ENCODE assay signal across 8 cellular contexts in genomic region chr5:80407735-80408474, GRCh38. TPM values are rescaled to one million over a fixed set of nuclear protein-coding genes. Genes with fewer than 3 reads are reported as not detected.
DNase-seq lines count a peak whose midpoint lies in the region; TF ChIP-seq lines count a peak whose summit lies in the region.

Gene ZFYVE16, plus strand, starts transcription at chr5:80408064. Its CDS starts 26,084 bp downstream, at chr5:80434148.

- no peaks in the 10 kb centered on the region for H4K20me1 ChIP-seq in MM.1S (ENCODE audit: insufficient read depth, low read length)

- H3K9me3 Mint-ChIP-seq in neural crest cell: no peaks in the 10 kb centered on the region

- H3K9me3 ChIP-seq in MM.1S (replicated peaks; ENCODE audit: insufficient read depth, low read length) (no peaks in the 10 kb centered on the region), stomach smooth muscle (ENCODE audit: control insufficient read depth in 2 of 2, low read length in 2 of 2) (no peaks in the 10 kb centered on the region)

- H3K9me2 ChIP-seq in MM.1S (replicated peaks; ENCODE audit: insufficient read depth, low read length): no peaks in the 10 kb centered on the region

- peaks cover 6% of the 10 kb centered on the region for H3K36me3 Mint-ChIP-seq in neural crest cell (ENCODE audit: low read depth)

- peak within 1 kb of the TSS; percentile 92 for H3K27ac Mint-ChIP-seq in neural crest cell (ENCODE audit: unreplicated experiment)

- no peaks in the 10 kb centered on the region for H3K27me3 ChIP-seq in MM.1S (replicated peaks; ENCODE audit: insufficient read depth, low read length)
- no peaks in the 10 kb centered on the region for H3K27me3 ChIP-seq in stomach smooth muscle (ENCODE audit: control insufficient read depth in 1 of 2, insufficient read depth in 2 of 2, low read length in 2 of 2)

- peak within 1 kb of the TSS; percentile 80 for H3K9ac ChIP-seq in MM.1S (ENCODE audit: low read length)
- H3K9ac ChIP-seq in stomach smooth muscle (ENCODE audit: low read length in 2 of 2): peak within 1 kb of the TSS; percentile 91 to 97

- H3K27me3 Mint-ChIP-seq in neural crest cell (ENCODE audit: low read depth): no peaks in the 10 kb centered on the region

- H3K27ac ChIP-seq in MM.1S (ENCODE audit: low read length) (peak within 1 kb of the TSS; percentile 86), stomach smooth muscle (ENCODE audit: low read length) (peak within 1 kb of the TSS; percentile 97)

- DNase-seq in G401 (ENCODE audit: low spot score): peak; percentile 97
- DNase-seq in HCEC 1CT: peak; percentile 97
- peak; percentile 98 for DNase-seq in MM.1S
- peak; percentile 86 for DNase-seq in SIG-M5 (lab: John Stamatoyannopoulos, UW)
- peak; percentile 94 for DNase-seq in activated gamma-delta T cell treated with anti-CD3 and anti-CD28 coated beads, Interleukin-2, amount 50 U/mL, for 16 hours (ENCODE audit: low read depth)
- peak; percentile 97 to 99 for DNase-seq in foreskin fibroblast
- peak; percentile 98 for DNase-seq in neural crest cell (ENCODE audit: low read depth, low spot score)

- peak within 1 kb of the TSS; percentile 64 for H2AFZ ChIP-seq in MM.1S (ENCODE audit: low read length)

- peak within 1 kb of the TSS; percentile 66 for H3K4me2 ChIP-seq in MM.1S (ENCODE audit: low read depth, low read length)

- H3K4me3 ChIP-seq in MM.1S (ENCODE audit: low read length): peak within 1 kb of the TSS; percentile 88
- peak within 1 kb of the TSS; percentile 86 to 97 for H3K4me3 ChIP-seq in foreskin fibroblast (ENCODE audit: low read depth in 1 of 2, low read length in 2 of 2)
- H3K4me3 ChIP-seq in stomach smooth muscle (ENCODE audit: low read length in 2 of 2): peak within 1 kb of the TSS; percentile 70 to 92

- H3K4me1 Mint-ChIP-seq in neural crest cell: peaks cover 30% of the 10 kb centered on the region

- H3K4me3 Mint-ChIP-seq in neural crest cell: peak within 1 kb of the TSS; percentile 95

- H3K36me3 ChIP-seq in MM.1S (replicated peaks; ENCODE audit: insufficient read depth, low read length) (no peaks in the 10 kb centered on the region), stomach smooth muscle (ENCODE audit: control insufficient read depth in 2 of 2, insufficient read depth in 2 of 2, low read length in 2 of 2) (peaks cover 0 to 2% of the 10 kb centered on the region in 2 donors)

- peaks cover 37% of the 10 kb centered on the region for H3K79me2 ChIP-seq in MM.1S (ENCODE audit: low read length)

- H3K4me1 ChIP-seq in MM.1S (ENCODE audit: low read length) (peaks cover 6% of the 10 kb centered on the region; the same call in 1 of the 2 replicates), stomach smooth muscle (ENCODE audit: control insufficient read depth, insufficient read depth, low read length) (peaks cover 3% of the 10 kb centered on the region)

- peaks cover 8% of the 10 kb centered on the region; the same call in 1 of the 2 replicates for H3F3A ChIP-seq in MM.1S (ENCODE audit: insufficient read depth, low read length)

- no peak; the same call in 1 of the 2 replicates for TF ChIP-seq CTCF in MM.1S (IDR thresholded peaks at IDR 0.05; ENCODE audit: low read length)
- TF ChIP-seq CTCF in foreskin fibroblast (IDR thresholded peaks at IDR 0.05; ENCODE audit: low read depth, low read length): no peak
- TF ChIP-seq CTCF in neural crest cell (conservative IDR thresholded peaks at IDR 0.05): peak; percentile 59

- in situ Hi-C loops in G401 (cut with HindIII; ENCODE audit: low sequenced_read_pairs): no loop called here

RNA-seq across cellular contexts. Expression of gene ZFYVE16, which starts in this region (rescaled TPM):
- 8.9 and 10.8 TPM in 2 replicates for total RNA-seq in G401 (2014; rRNA removed; shearing (Covaris generic))
- total RNA-seq in neural crest cell: 65.2 and 71.4 TPM in 2 replicates

Comparison
In these comparisons a context has a peak if more than half of its experiments do, and no peak if none do; other contexts are left out.
1. Peak in every context shown above with its lines: DNase-seq, H3K4me3 ChIP-seq and H3K27ac ChIP-seq.